In genomic region chr12:121578230-121579189, GRCh38 we compare ENCODE assay signal across 8 cellular contexts. TPM values are rescaled to one million over a fixed set of nuclear protein-coding genes. Genes with fewer than 3 reads are reported as not detected.
DNase-seq lines count a peak whose midpoint lies in the region; ATAC-seq and TF ChIP-seq lines count a peak whose summit lies in the region.

No MANE protein-coding gene starts in this region.

- intact Hi-C loops in CD4-positive, alpha-beta T cell (cut with DNase I, micrococcal nuclease), result loop anchor here (2.0 to 10.0 kb wide), 2 partner anchors 14 to 74 kb away; no protein-coding TSS in a partner anchor
- intact Hi-C loops in left lung (cut with DNase I), result loop anchor here in 1 of 2 donors (10.0 kb wide), 1 partner anchor 46 kb away; the partner anchor contains the start of gene ORAI1

- H3K4me3 ChIP-seq in OCI-LY1 (ENCODE audit: low read depth, low read length, poor library complexity, severe bottlenecking) (peak overlapping the region; percentile 74), left lung (peak overlapping the region; percentile 61 to 64)

- peak overlapping the region; percentile 98 for H3K27ac Mint-ChIP-seq in CD4-positive, alpha-beta T cell

- peak in 4 of 10 experiments; percentile 6 to 28 (median 26) for DNase-seq in CD4-positive, alpha-beta T cell
- DNase-seq in cerebellar cortex (ENCODE audit: low spot score) (peak; percentile 45), left lung (peak in 1 of 2 donors; percentile 79), SHP77 treated with DMSO at 0.1 percent for 48 hours (lab: John Stamatoyannopoulos, UW) (no peak)
- no peak for DNase-seq in effector CD8-positive, alpha-beta T cell (lab: John Stamatoyannopoulos, UW)

- no peaks in the 10 kb centered on the region for H3K9me3 Mint-ChIP-seq in CD4-positive, alpha-beta T cell

- H3K79me2 ChIP-seq in OCI-LY1 (ENCODE audit: insufficient read depth, low read length), result no peaks in the 10 kb centered on the region

- H3K9me3 ChIP-seq in CD4-positive, alpha-beta T cell (ENCODE audit: control insufficient read depth, low read length), result no peaks in the 10 kb centered on the region
- H3K9me3 ChIP-seq in OCI-LY1 (ENCODE audit: low read length) (no peaks in the 10 kb centered on the region), left lung (no peaks in the 10 kb centered on the region)

- H3K4me2 ChIP-seq in OCI-LY1 (ENCODE audit: low read length), result peak overlapping the region; percentile 84

- peak overlapping the region; percentile 64 for H3K9ac ChIP-seq in OCI-LY1 (ENCODE audit: low read length)

- peaks cover 28% of the 10 kb centered on the region for H3K36me3 Mint-ChIP-seq in CD4-positive, alpha-beta T cell (ENCODE audit: low read depth)

- ATAC-seq in CD4-positive, alpha-beta T cell (ENCODE audit: poor library complexity), result peak; percentile 7
- ATAC-seq in left lung (no peak), HG03521 (IDR thresholded peaks at IDR 0.05; ENCODE audit: unreplicated experiment) (no peak)

- no peaks in the 10 kb centered on the region for H3K9me2 ChIP-seq in OCI-LY1 (ENCODE audit: low read depth, low read length)

- H2AFZ ChIP-seq in OCI-LY1 (ENCODE audit: low read length), result no peak overlapping the region

- H3K4me1 Mint-ChIP-seq in CD4-positive, alpha-beta T cell (ENCODE audit: low read depth), result peaks cover 49% of the 10 kb centered on the region

- no peaks in the 10 kb centered on the region for H3K27me3 Mint-ChIP-seq in CD4-positive, alpha-beta T cell

- CTCF ChIA-PET in CD4-positive, alpha-beta T cell (lab: Charles Lee), result interaction anchor here (0.9 to 4.8 kb wide), 9 partner anchors 9 to 90 kb away, joined by 3 to 20 read pairs (median 5); partner anchors contain the start of gene ORAI1

- no peak for TF ChIP-seq CTCF in CD4-positive, alpha-beta T cell (IDR thresholded peaks at IDR 0.05)
- TF ChIP-seq CTCF in OCI-LY1 (IDR thresholded peaks at IDR 0.05; ENCODE audit: low read length), result no peak
- TF ChIP-seq CTCF in left lung (IDR thresholded peaks at IDR 0.05), result no peak

- H3K4me3 Mint-ChIP-seq in CD4-positive, alpha-beta T cell, result peak overlapping the region; percentile 98

- POLR2A ChIA-PET in CD4-positive, alpha-beta T cell (lab: Charles Lee), result interaction anchor here (0.6 to 6.6 kb wide), 24 partner anchors 9 to 224 kb away, joined by 3 to 147 read pairs (median 5); partner anchors contain the start of genes MORN3, ORAI1, RHOF and SETD1B

- peaks cover 35% of the 10 kb centered on the region for H3K4me1 ChIP-seq in OCI-LY1 (ENCODE audit: insufficient read depth, low read length, severe bottlenecking)
- H3K4me1 ChIP-seq in left lung, result peaks cover 26 to 54% of the 10 kb centered on the region in 2 donors

- H3K36me3 ChIP-seq in OCI-LY1 (ENCODE audit: insufficient read depth, low read length) (peaks cover 13% of the 10 kb centered on the region; the same call in 1 of the 2 replicates), left lung (no peaks in the 10 kb centered on the region)

- no peaks in the 10 kb centered on the region for H3F3A ChIP-seq in OCI-LY1 (ENCODE audit: insufficient read depth, low read length)

- no peaks in the 10 kb centered on the region for H4K20me1 ChIP-seq in OCI-LY1 (ENCODE audit: insufficient read depth, low read length)

- H3K27ac ChIP-seq in CD4-positive, alpha-beta T cell (ENCODE audit: low read depth, low read length), result peak overlapping the region; percentile 79
- H3K27ac ChIP-seq in OCI-LY1 (ENCODE audit: low read depth, low read length, poor library complexity, severe bottlenecking), result no peak overlapping the region
- peak overlapping the region; percentile 37 to 39 for H3K27ac ChIP-seq in left lung
- H3K27ac ChIP-seq in temporal lobe (ENCODE audit: low read depth, low read length), result peak overlapping the region; percentile 82

- no peaks in the 10 kb centered on the region for H3K27me3 ChIP-seq in CD4-positive, alpha-beta T cell (ENCODE audit: control insufficient read depth, insufficient read depth, low read length)
- no peaks in the 10 kb centered on the region for H3K27me3 ChIP-seq in OCI-LY1 (ENCODE audit: insufficient read depth, low read length)
- peaks cover 0 to 8% of the 10 kb centered on the region in 2 donors for H3K27me3 ChIP-seq in left lung

RNA-seq across cellular contexts. Expression of gene KDM2B, which starts 2.3 kb away (rescaled TPM):
- 10 to 100 TPM; 60.4 to 62.6 TPM for total RNA-seq in CD4-positive, alpha-beta T cell
- total RNA-seq in left lung (10 to 100 TPM; 22.9 to 37.1 TPM), temporal lobe (65.6 TPM)

RNA-seq across cellular contexts. Expression of gene ORAI1, which starts 47.8 kb away (rescaled TPM):
- total RNA-seq in CD4-positive, alpha-beta T cell, result 10 to 100 TPM; 39.7 to 42.3 TPM
- total RNA-seq in left lung (10 to 100 TPM; 25.2 to 39.5 TPM), temporal lobe (1.2 TPM)

Comparison
In these comparisons a context has a peak if more than half of its experiments do, and no peak if none do; other contexts are left out.
1. RNA of gene ORAI1, which starts 47.8 kb away (total RNA-seq): 39.7 to 42.3 TPM in CD4-positive, alpha-beta T cell and 25.2 to 39.5 TPM in left lung; 1.2 TPM in temporal lobe (single experiment); every median in the first group is over 10 times any median in the second.